ENCODE assay signal across 17 cellular contexts in genomic region chr1:69523032-69523431, GRCh38. TPM values are rescaled to one million over a fixed set of nuclear protein-coding genes. Genes with fewer than 3 reads are reported as not detected.
A peak's percentile ranks its signal among the peaks of the same experiment; 100 is the strongest.
DNase-seq lines count a peak whose midpoint lies in the region.
"Had no signal": no experiment of that assay in that cellular context is flagged by ENCODE, and none has a peak within 500 bp of the region (broad histone marks: within the 10 kb centered on the region; RNA-seq: fewer than 3 reads in every experiment).

No MANE protein-coding gene starts in this region.

- DNase-seq in EH (ENCODE audit: low read depth) (peak; percentile 88), NCI-H226 (peak; percentile 96), dedifferentiated amniotic fluid mesenchymal stem cell (ENCODE audit: extremely low spot score) (peak; percentile 55), myocyte (ENCODE audit: low read depth) (peak; percentile 0), NOMO-1 treated with DMSO at 0.1 percent for 48 hours (lab: John Stamatoyannopoulos, UW; ENCODE audit: unreplicated experiment) (no peak), NCI-H187 treated with DMSO at 0.1 percent for 48 hours (lab: John Stamatoyannopoulos, UW) (no peak), anterior cingulate cortex (lab: John Stamatoyannopoulos, UW) (no peak)
- DNase-seq in activated CD8-positive, alpha-beta memory T cell treated with anti-CD3 and anti-CD28 coated beads, Interleukin-2, amount 50 U/mL, for 4 hours: no peak
- DNase-seq: activated CD4-positive, alpha-beta T cell treated with anti-CD3 and anti-CD28 coated beads, Interleukin-2, amount 50 U/mL, for 48 hours; KG1; naive B cell; NCI-H774; Right ventricle myocardium superior; stimulated activated CD4-positive, alpha-beta T cell treated with anti-CD3 and anti-CD28 coated beads, Interleukin-2, amount 100 ng/mL, for 24 hours; transverse colon had no signal

RNA-seq across cellular contexts. Expression of gene LRRC7, which starts 44.7 kb away (rescaled TPM):
- 0.26 and 0.37 TPM in 2 replicates for total RNA-seq in myocyte
- 0.09 TPM for polyA plus RNA-seq in myocyte (2012)
- total RNA-seq: activated T-helper 17 cell treated with anti-CD3 and anti-CD28 coated beads, Interleukin-2, amount 50 U/mL, for 72 hours; pulmonary artery endothelial cell had no signal

Comparison
In these comparisons a context has a peak if more than half of its experiments do, and no peak if none do; other contexts are left out.
1. DNase-seq: peak in EH (single experiment), NCI-H226 (single experiment), dedifferentiated amniotic fluid mesenchymal stem cell (single experiment) and myocyte (single experiment); none in NOMO-1 treated with DMSO at 0.1 percent for 48 hours (single experiment), activated CD8-positive, alpha-beta memory T cell treated with anti-CD3 and anti-CD28 coated beads, Interleukin-2, amount 50 U/mL, for 4 hours (single experiment), NCI-H187 treated with DMSO at 0.1 percent for 48 hours (single experiment) and anterior cingulate cortex (0 of 58).